In genomic region chr17:67364847-67365761, GRCh38 we compare ENCODE assay signal across 9 cellular contexts. TPM values are rescaled to one million over a fixed set of nuclear protein-coding genes. Genes with fewer than 3 reads are reported as not detected.
DNase-seq lines count a peak whose midpoint lies in the region; ATAC-seq and TF ChIP-seq lines count a peak whose summit lies in the region.
"Had no signal": no experiment of that assay in that cellular context is flagged by ENCODE, and none has a peak within 500 bp of the region (broad histone marks: within the 10 kb centered on the region; RNA-seq: fewer than 3 reads in every experiment).

No MANE protein-coding gene starts in this region.

- H3K36me3 ChIP-seq in adipocyte (ENCODE audit: control insufficient read depth, insufficient read depth, low read length, severe bottlenecking) (peaks cover 14% of the 10 kb centered on the region), right lobe of liver (peaks cover 0 to 15% (median 2%) of the 10 kb centered on the region in 4 donors), upper lobe of left lung (peaks cover 0 to 11% (median 2%) of the 10 kb centered on the region in 4 donors)

- H3K9me3 ChIP-seq in adipocyte (ENCODE audit: control insufficient read depth, low read length) (no peaks in the 10 kb centered on the region), right lobe of liver (no peaks in the 10 kb centered on the region), upper lobe of left lung (no peaks in the 10 kb centered on the region)

- CTCF ChIA-PET in activated naive CD4-positive, alpha-beta T cell treated with anti-CD3 and anti-CD28 coated beads for 36 hours (lab: Charles Lee) = interaction anchor here (0.8 to 5.9 kb wide), 6 partner anchors 9 to 23 kb away, joined by 3 to 52 read pairs (median 6); partner anchors contain the start of gene PITPNC1

- ATAC-seq in right lobe of liver = peak; percentile 7 to 48 (median 26)
- no peak for ATAC-seq in upper lobe of left lung (ENCODE audit: low FRiP score in 2 of 2)
- no peak for ATAC-seq in GM18873 (IDR thresholded peaks at IDR 0.05; ENCODE audit: low FRiP score, unreplicated experiment)
- no peak for ATAC-seq in GM21381 (IDR thresholded peaks at IDR 0.05; ENCODE audit: unreplicated experiment)

- intact Hi-C loops in activated naive CD4-positive, alpha-beta T cell treated with anti-CD3 and anti-CD28 coated beads for 36 hours (cut with micrococcal nuclease) = loop anchor here (2.0 to 5.0 kb wide), 2 partner anchors 26 to 118 kb away; partner anchors contain the start of gene HELZ
- intact Hi-C loops in right lobe of liver (cut with DNase I) = no loop called here

- peaks cover 30% of the 10 kb centered on the region for H3K4me1 ChIP-seq in adipocyte (ENCODE audit: control insufficient read depth, insufficient read depth, low read length)
- peaks cover 0 to 33% (median 11%) of the 10 kb centered on the region in 4 donors for H3K4me1 ChIP-seq in right lobe of liver
- peaks cover 39 to 62% (median 45%) of the 10 kb centered on the region in 4 donors for H3K4me1 ChIP-seq in upper lobe of left lung

- H3K36me3 Mint-ChIP-seq in activated naive CD4-positive, alpha-beta T cell treated with anti-CD3 and anti-CD28 coated beads for 36 hours (ENCODE audit: low read depth) = peaks cover 38% of the 10 kb centered on the region

- peaks cover 56% of the 10 kb centered on the region for H3K4me1 Mint-ChIP-seq in activated naive CD4-positive, alpha-beta T cell treated with anti-CD3 and anti-CD28 coated beads for 36 hours (ENCODE audit: low read depth)

- peak overlapping the region; percentile 97 for H3K9ac ChIP-seq in adipocyte (ENCODE audit: low read length)

- peak overlapping the region; percentile 94 for H3K4me3 ChIP-seq in adipocyte (ENCODE audit: low read length)
- peak overlapping the region; percentile 88 to 96 (median 93) for H3K4me3 ChIP-seq in right lobe of liver
- peak overlapping the region; percentile 82 to 88 (median 84) for H3K4me3 ChIP-seq in upper lobe of left lung

- 14% methylated on average over 18 of the region's 26 CpGs for WGBS in right lobe of liver (ENCODE audit: insufficient coverage, low coverage, low lambda C conversion rate, missing lambda C conversion rate)
- 59 to 65% methylated on average over 26 of the region's 26 CpGs for WGBS in upper lobe of left lung, 2 donors

- H3K27me3 ChIP-seq in adipocyte (replicated peaks; ENCODE audit: control insufficient read depth, insufficient read depth, low read length) = no peaks in the 10 kb centered on the region
- no peaks in the 10 kb centered on the region for H3K27me3 ChIP-seq in right lobe of liver
- no peaks in the 10 kb centered on the region for H3K27me3 ChIP-seq in upper lobe of left lung

- peak overlapping the region; percentile 90 for H3K4me3 Mint-ChIP-seq in activated naive CD4-positive, alpha-beta T cell treated with anti-CD3 and anti-CD28 coated beads for 36 hours

- H3K27me3 Mint-ChIP-seq in activated naive CD4-positive, alpha-beta T cell treated with anti-CD3 and anti-CD28 coated beads for 36 hours (ENCODE audit: low read depth) = no peaks in the 10 kb centered on the region

- TF ChIP-seq POLR2A in right lobe of liver (IDR thresholded peaks at IDR 0.05) (no peak), upper lobe of left lung (IDR thresholded peaks at IDR 0.05) (no peak)

- DNase-seq in activated naive CD4-positive, alpha-beta T cell treated with anti-CD3 and anti-CD28 coated beads for 36 hours = no peak
- DNase-seq in activated naive CD4-positive, alpha-beta T cell (lab: John Stamatoyannopoulos, UW) = no peak
- no peak for DNase-seq in adipocyte (ENCODE audit: low read depth)
- DNase-seq in right lobe of liver = peak; percentile 43 to 87 (median 84)
- no peak for DNase-seq in upper lobe of left lung
- no peak for DNase-seq in superior temporal gyrus (ENCODE audit: extremely low spot score)
- DNase-seq: T1000 had no signal

- no peak for TF ChIP-seq EP300 in upper lobe of left lung (IDR thresholded peaks at IDR 0.05)

- peak overlapping the region; percentile 93 for H3K27ac Mint-ChIP-seq in activated naive CD4-positive, alpha-beta T cell treated with anti-CD3 and anti-CD28 coated beads for 36 hours

- no peak for TF ChIP-seq CTCF in right lobe of liver (IDR thresholded peaks at IDR 0.05)
- no peak for TF ChIP-seq CTCF in upper lobe of left lung (IDR thresholded peaks at IDR 0.05)

- H3K27ac ChIP-seq in right lobe of liver (peak overlapping the region; percentile 96 to 98 (median 97)), upper lobe of left lung (peak overlapping the region; percentile 93 to 97 (median 96))

- no peaks in the 10 kb centered on the region for H3K9me3 Mint-ChIP-seq in activated naive CD4-positive, alpha-beta T cell treated with anti-CD3 and anti-CD28 coated beads for 36 hours

RNA-seq across cellular contexts. Expression of gene PSMD12, which starts 1.3 kb away (rescaled TPM):
- 10 to 100 TPM; 67.8 to 70.7 TPM for total RNA-seq in activated naive CD4-positive, alpha-beta T cell treated with anti-CD3 and anti-CD28 coated beads for 36 hours
- total RNA-seq in right lobe of liver = 10 to 100 TPM; 27.3 to 40.1 (median 31.1) TPM
- total RNA-seq in upper lobe of left lung = 10 to 100 TPM; 11.9 to 36.9 (median 29.8) TPM

RNA-seq across cellular contexts. Expression of gene PITPNC1, which starts 12.0 kb away (rescaled TPM):
- total RNA-seq in activated naive CD4-positive, alpha-beta T cell treated with anti-CD3 and anti-CD28 coated beads for 36 hours = 10 to 100 TPM; 58.7 to 60.0 TPM
- total RNA-seq in right lobe of liver (10 to 100 TPM in 2 of 6 experiments, 1 to 10 TPM in 4; 4.7 to 13.0 (median 7.4) TPM), upper lobe of left lung (10 to 100 TPM in 4 of 6 donors, 1 to 10 TPM in 2; 8.5 to 23.3 (median 13.7) TPM)

Comparison
In these comparisons a context has a peak if more than half of its experiments do, and no peak if none do; other contexts are left out.
1. DNase-seq: peak in right lobe of liver (3 of 3); none in activated naive CD4-positive, alpha-beta T cell treated with anti-CD3 and anti-CD28 coated beads for 36 hours (single experiment), activated naive CD4-positive, alpha-beta T cell (0 of 4), adipocyte (single experiment), upper lobe of left lung (0 of 2) and superior temporal gyrus (single experiment).
2. ATAC-seq: peak in right lobe of liver (4 of 4); none in upper lobe of left lung (0 of 2), GM18873 (single experiment) and GM21381 (single experiment).
3. Peak in every context shown above with its lines, with median percentiles within 50 percentile points of each other: H3K4me3 ChIP-seq.